Comparison of ENCODE assay signal across 8 cellular contexts in the genomic region with DNA sequence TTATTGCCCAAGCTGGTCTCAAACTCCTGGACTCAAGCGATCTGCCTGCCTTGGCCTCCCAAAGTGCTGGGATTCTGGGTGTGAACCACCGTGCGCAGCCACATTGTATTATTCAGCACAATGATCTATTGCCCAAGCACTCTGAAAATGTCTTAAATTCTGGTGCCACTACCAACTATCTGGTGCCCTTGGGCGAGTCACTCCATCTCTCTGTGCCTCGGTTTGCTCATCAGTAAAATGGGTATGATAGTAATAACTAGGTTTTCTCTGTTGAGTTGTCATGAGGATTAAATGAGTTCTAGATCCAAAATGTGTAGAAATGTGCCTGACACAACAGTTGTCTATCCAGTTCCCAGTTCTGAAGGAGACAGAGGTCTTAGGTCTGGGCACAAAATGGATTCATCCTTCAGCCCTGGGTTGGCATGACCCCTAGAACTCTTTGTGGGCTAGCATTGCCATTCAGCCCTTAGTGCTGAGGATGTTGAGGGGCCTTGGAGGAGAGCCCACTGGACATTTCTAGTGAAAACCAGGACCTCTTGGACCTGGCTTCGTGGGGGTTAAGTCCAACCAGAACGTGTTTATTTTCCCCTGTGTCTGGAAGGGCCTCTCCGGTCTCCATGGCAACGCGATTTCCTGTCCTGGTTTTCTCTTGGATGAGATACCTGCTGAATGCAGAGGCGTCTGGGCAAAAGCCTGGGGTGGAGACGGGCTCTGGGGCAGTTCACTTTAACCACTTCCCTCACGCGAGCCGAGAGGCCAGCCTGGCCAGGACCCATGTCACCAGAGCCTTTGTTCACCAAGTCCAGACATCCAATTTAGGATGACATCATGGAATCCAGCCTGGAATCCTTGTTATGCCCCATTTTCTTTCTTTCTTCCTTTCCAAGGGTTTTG. TPM values are rescaled to one million over a fixed set of nuclear protein-coding genes. Genes with fewer than 3 reads are reported as not detected.
DNase-seq lines count a peak whose midpoint lies in the region; ATAC-seq lines count a peak whose summit lies in the region.

No MANE protein-coding gene starts in this region.

- H3K4me3 ChIP-seq in iPS DF 6.9 (ENCODE audit: low read length) (no peak overlapping the region), skeletal muscle satellite cell (ENCODE audit: low read length) (peak overlapping the region; percentile 37)

- WGBS in iPS DF 6.9 (ENCODE audit: insufficient coverage, insufficient read length), result no CpG with 5 or more reads among the region's 15 CpGs

- no peaks in the 10 kb centered on the region for H3K27me3 ChIP-seq in iPS DF 6.9 (ENCODE audit: control insufficient read depth, insufficient read depth, low read length)
- no peaks in the 10 kb centered on the region for H3K27me3 ChIP-seq in skeletal muscle satellite cell (ENCODE audit: control insufficient read depth, insufficient read depth, low read length)

- ATAC-seq in HG03342 (IDR thresholded peaks at IDR 0.05; ENCODE audit: unreplicated experiment) (no peak), GM18907 (IDR thresholded peaks at IDR 0.05; ENCODE audit: unreplicated experiment) (no peak)

- H3K4me2 ChIP-seq in skeletal muscle satellite cell (ENCODE audit: low read length), result peak overlapping the region; percentile 59

- H3K9ac ChIP-seq in skeletal muscle satellite cell (ENCODE audit: low read depth, low read length), result peak overlapping the region; percentile 30

- DNase-seq in HT1080 (ENCODE audit: low read depth) (peak; percentile 75), astrocyte of the hippocampus (ENCODE audit: low read depth, low spot score) (peak; percentile 91), iPS DF 6.9 (ENCODE audit: low read depth, low spot score) (peak; percentile 33), GM19240 (ENCODE audit: insufficient read length, low spot score) (no peak), NCI-H1436 treated with DMSO at 0.1 percent for 48 hours (lab: John Stamatoyannopoulos, UW) (no peak)

- H3K27ac ChIP-seq in iPS DF 6.9 (ENCODE audit: low read length), result no peak overlapping the region

- H3K4me1 ChIP-seq in iPS DF 6.9 (ENCODE audit: control insufficient read depth, insufficient read depth, low read length) (peaks cover 1% of the 10 kb centered on the region; the same call in 1 of the 2 replicates), skeletal muscle satellite cell (ENCODE audit: control insufficient read depth, insufficient read depth, low read length) (peaks cover 22% of the 10 kb centered on the region)

- H3K36me3 ChIP-seq in iPS DF 6.9 (ENCODE audit: control insufficient read depth, insufficient read depth, low read length), result no peaks in the 10 kb centered on the region
- no peaks in the 10 kb centered on the region for H3K36me3 ChIP-seq in skeletal muscle satellite cell (ENCODE audit: insufficient read depth, low read length)

- no peaks in the 10 kb centered on the region for H3K9me3 ChIP-seq in iPS DF 6.9 (ENCODE audit: control insufficient read depth, insufficient read depth, low read length)
- no peaks in the 10 kb centered on the region for H3K9me3 ChIP-seq in skeletal muscle satellite cell (replicated peaks; ENCODE audit: low read length)

RNA-seq across cellular contexts. Expression of a gene that starts 43.7 kb away (rescaled TPM):
- 21.9 and 29.9 TPM in 2 replicates for total RNA-seq in HT1080 (2014; rRNA removed; shearing (Covaris generic))
- polyA plus RNA-seq in HT1080 (2015; cell fraction: cytosol; rRNA removed), result 23.6 and 30.6 TPM in 2 replicates
- 77.4 and 83.4 TPM in 2 replicates for polyA plus RNA-seq in HT1080 (2015; cell fraction: nucleus; rRNA removed)
- total RNA-seq in skeletal muscle satellite cell (2012; rRNA removed), result 23.6 and 28.2 TPM in 2 replicates

Comparison
In these comparisons a context has a peak if more than half of its experiments do, and no peak if none do; other contexts are left out.
1. DNase-seq: peak in HT1080 (single experiment), astrocyte of the hippocampus (single experiment) and iPS DF 6.9 (single experiment); none in GM19240 (single experiment) and NCI-H1436 treated with DMSO at 0.1 percent for 48 hours (single experiment).